In genomic region chr15:53762916-53763315, GRCh38 we compare ENCODE assay signal across 7 cellular contexts. TPM values are rescaled to one million over a fixed set of nuclear protein-coding genes. Genes with fewer than 3 reads are reported as not detected.
"Had no signal": no experiment of that assay in that cellular context is flagged by ENCODE, and none has a peak within 500 bp of the region (broad histone marks: within the 10 kb centered on the region; RNA-seq: fewer than 3 reads in every experiment).

No MANE protein-coding gene starts in this region.

- H3K27ac ChIP-seq: GM23248, HL-60 had no signal

- DNase-seq: GM23248, GOT3, H7, HFFc6 had no signal

- H3K36me3 ChIP-seq: HAP-1 had no signal

- H3K4me1 ChIP-seq: HAP-1 had no signal

- H3K27ac Mint-ChIP-seq: HFFc6, IgD-negative memory B cell had no signal

- H3K4me3 Mint-ChIP-seq: HFFc6 had no signal

- H3K9me3 ChIP-seq: HAP-1 had no signal

- H3K4me3 ChIP-seq: GM23248, HAP-1 had no signal

- H3K4me1 Mint-ChIP-seq: IgD-negative memory B cell had no signal

RNA-seq across cellular contexts. Expression of gene WDR72, which starts 3.5 kb away (rescaled TPM):
- total RNA-seq: GM23248, HFFc6 had no signal
- polyA plus RNA-seq: GM23248 had no signal
